ENCODE assay signal across 1 cellular context in genomic region chr2:234096164-234096563, GRCh38.
A peak's percentile ranks its signal among the peaks of the same experiment; 100 is the strongest.
TF ChIP-seq lines count a peak whose summit lies in the region.

No MANE protein-coding gene starts in this region.

TF ChIP-seq in HepG2, 621 proteins besides CTCF, POLR2A, EP300 and RAD21:
- TF ChIP-seq, protein P1, sequence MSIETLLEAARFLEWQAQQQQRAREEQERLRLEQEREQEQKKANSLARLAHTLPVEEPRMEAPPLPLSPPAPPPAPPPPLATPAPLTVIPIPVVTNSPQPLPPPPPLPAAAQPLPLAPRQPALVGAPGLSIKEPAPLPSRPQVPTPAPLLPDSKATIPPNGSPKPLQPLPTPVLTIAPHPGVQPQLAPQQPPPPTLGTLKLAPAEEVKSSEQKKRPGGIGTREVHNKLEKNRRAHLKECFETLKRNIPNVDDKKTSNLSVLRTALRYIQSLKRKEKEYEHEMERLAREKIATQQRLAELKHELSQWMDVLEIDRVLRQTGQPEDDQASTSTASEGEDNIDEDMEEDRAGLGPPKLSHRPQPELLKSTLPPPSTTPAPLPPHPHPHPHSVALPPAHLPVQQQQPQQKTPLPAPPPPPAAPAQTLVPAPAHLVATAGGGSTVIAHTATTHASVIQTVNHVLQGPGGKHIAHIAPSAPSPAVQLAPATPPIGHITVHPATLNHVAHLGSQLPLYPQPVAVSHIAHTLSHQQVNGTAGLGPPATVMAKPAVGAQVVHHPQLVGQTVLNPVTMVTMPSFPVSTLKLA (IDR thresholded peaks at IDR 0.05): peak; percentile 49; the same call in 1 of the 2 replicates
- TF ChIP-seq ZNF687 (CRISPR knock-in tag; IDR thresholded peaks at IDR 0.05): no peak
- no peak for TF ChIP-seq KDM2A (CRISPR knock-in tag; IDR thresholded peaks at IDR 0.05; ENCODE audit: borderline replicate concordance, low read depth)
